Comparison of ENCODE assay signal across 25 cellular contexts in genomic region chr11:94809251-94809650, GRCh38. TPM values are rescaled to one million over a fixed set of nuclear protein-coding genes. Genes with fewer than 3 reads are reported as not detected.
DNase-seq lines count a peak whose midpoint lies in the region; ATAC-seq, FAIRE-seq and TF ChIP-seq lines count a peak whose summit lies in the region.
"Had no signal": no experiment of that assay in that cellular context is flagged by ENCODE, and none has a peak within 500 bp of the region (broad histone marks: within the 10 kb centered on the region; RNA-seq: fewer than 3 reads in every experiment).

No MANE protein-coding gene starts in this region.

- no peak overlapping the region for H3K18ac ChIP-seq in mesenchymal stem cell (ENCODE audit: low read depth in 1 of 2, low read length in 2 of 2)

- in situ Hi-C loops in HepG2 (cut with HindIII; ENCODE audit: extremely low pct_ligation_motif_present, low pct_unique_long_range_greater_than_20kb) (no loop called here), brain microvascular endothelial cell (cut with HindIII; ENCODE audit: low pct_ligation_motif_present, low sequenced_read_pairs) (no loop called here)

- FAIRE-seq in HepG2 (lab: Jason Lieb, UNC): no peak
- FAIRE-seq: endometrium had no signal

- no peak for TF ChIP-seq RAD21 in HepG2 (CRISPR knock-in tag; IDR thresholded peaks at IDR 0.05)

- no peak for DNase-seq in HepG2 (ENCODE audit: low spot score)
- no peak for DNase-seq in right lobe of liver
- peak; percentile 70 for DNase-seq in brain microvascular endothelial cell
- peak; percentile 89 for DNase-seq in mesenchymal stem cell
- no peak for DNase-seq in activated CD4-positive, alpha-beta T cell treated with anti-CD3 and anti-CD28 coated beads, Interleukin-2, amount 10 ng/mL, durations not matched to agents 7 days and 5 days
- DNase-seq in naive thymus-derived CD8-positive, alpha-beta T cell: no peak
- DNase-seq: activated B cell treated with CpG ODN at 0.5 μM for 24 hours; activated CD4-positive, alpha-beta memory T cell treated with anti-CD3 and anti-CD28 coated beads for 36 hours; activated effector memory CD4-positive, alpha-beta T cell treated with anti-CD3 and anti-CD28 coated beads, Interleukin-2, amount 50 U/mL, for 16 hours; activated naive CD8-positive, alpha-beta T cell treated with anti-CD3 and anti-CD28 coated beads, Interleukin-2, amount 50 U/mL, for 24 hours; Calu3; H9; KBM-7; MM.1S; NCI-H1436 treated with DMSO at 0.1 percent for 48 hours; NCI-H82; stimulated activated CD4-positive, alpha-beta T cell treated with anti-CD3 and anti-CD28 coated beads, Interleukin-12 subunit alpha, Interleukin-12 subunit beta, amount 100 ng/mL, for 4 hours; stimulated activated CD4-positive, alpha-beta T cell treated with anti-CD3 and anti-CD28 coated beads, Interleukin-4, amount 100 ng/mL, for 4 hours; stimulated activated naive CD8-positive, alpha-beta T cell treated with anti-CD3 and anti-CD28 coated beads, Interleukin-15, Interleukin-2, amounts not matched to agents 100 U/mL and 50 U/mL, for 24 hours; T-helper 9 cell had no signal

- peak overlapping the region; percentile 66 for H4K8ac ChIP-seq in mesenchymal stem cell (ENCODE audit: low read length)

- no peak overlapping the region for H2BK15ac ChIP-seq in mesenchymal stem cell (ENCODE audit: low read depth, poor library complexity, severe bottlenecking)

- no peak overlapping the region for H3K23ac ChIP-seq in mesenchymal stem cell (ENCODE audit: low read length in 2 of 2)

- H2AK5ac ChIP-seq in mesenchymal stem cell (ENCODE audit: low read length, severe bottlenecking): no peak overlapping the region

- H2AFZ ChIP-seq in HepG2 (ENCODE audit: low read length): no peak overlapping the region
- no peak overlapping the region for H2AFZ ChIP-seq in mesenchymal stem cell (ENCODE audit: low read depth, low read length)

- no peak overlapping the region for H3K4me3 Mint-ChIP-seq in activated CD4-positive, alpha-beta T cell treated with anti-CD3 and anti-CD28 coated beads, Interleukin-2, amount 10 ng/mL, durations not matched to agents 7 days and 5 days
- no peak overlapping the region for H3K4me3 Mint-ChIP-seq in naive thymus-derived CD8-positive, alpha-beta T cell
- H3K4me3 Mint-ChIP-seq: activated B cell treated with CpG ODN at 0.5 μM for 24 hours; activated CD4-positive, alpha-beta memory T cell treated with anti-CD3 and anti-CD28 coated beads for 36 hours; activated naive CD8-positive, alpha-beta T cell treated with anti-CD3 and anti-CD28 coated beads, Interleukin-2, amount 50 U/mL, for 24 hours; H9 had no signal

- TF ChIP-seq POLR2A in HepG2 (IDR thresholded peaks at IDR 0.05; ENCODE audit: insufficient read depth in 1 of 2, low read depth in 2 of 2, low read length in 2 of 2) (no peak), right lobe of liver (IDR thresholded peaks at IDR 0.05) (no peak)

- no peak overlapping the region for H4K91ac ChIP-seq in mesenchymal stem cell (ENCODE audit: low read length)

- H3K14ac ChIP-seq in mesenchymal stem cell (ENCODE audit: low read length in 2 of 2): peak overlapping the region in 1 of 2 experiments; percentile 2

- H3K4me1 Mint-ChIP-seq in activated CD4-positive, alpha-beta T cell treated with anti-CD3 and anti-CD28 coated beads, Interleukin-2, amount 10 ng/mL, durations not matched to agents 7 days and 5 days: no peaks in the 10 kb centered on the region
- H3K4me1 Mint-ChIP-seq in naive thymus-derived CD8-positive, alpha-beta T cell: no peaks in the 10 kb centered on the region
- H3K4me1 Mint-ChIP-seq: activated B cell treated with CpG ODN at 0.5 μM for 24 hours; activated naive CD8-positive, alpha-beta T cell treated with anti-CD3 and anti-CD28 coated beads, Interleukin-2, amount 50 U/mL, for 24 hours had no signal

- peak overlapping the region in 1 of 2 experiments; percentile 4 for H2BK12ac ChIP-seq in mesenchymal stem cell (ENCODE audit: low read length in 2 of 2)

- no peaks in the 10 kb centered on the region for H3K79me2 ChIP-seq in HepG2 (ENCODE audit: insufficient read depth, low read length)

- no peak overlapping the region for H3K4me3 ChIP-seq in HepG2 (replicated peaks in 1 of 3; ENCODE audit: insufficient read depth in 1 of 3, low read depth in 2 of 3, low read length in 3 of 3)
- no peak overlapping the region for H3K4me3 ChIP-seq in right lobe of liver
- no peak overlapping the region for H3K4me3 ChIP-seq in brain microvascular endothelial cell (ENCODE audit: low read depth, low read length)
- no peak overlapping the region for H3K4me3 ChIP-seq in mesenchymal stem cell (ENCODE audit: insufficient read depth in 1 of 2, low read depth in 1 of 2, low read length in 2 of 2)
- H3K4me3 ChIP-seq: BLaER1, breast epithelium had no signal

- ATAC-seq in HepG2 (peak; percentile 56), right lobe of liver (no peak), GM18909 (IDR thresholded peaks at IDR 0.05; ENCODE audit: poor library complexity, unreplicated experiment) (no peak), HG02938 (IDR thresholded peaks at IDR 0.05; ENCODE audit: unreplicated experiment) (no peak)
- no peak for ATAC-seq in naive thymus-derived CD8-positive, alpha-beta T cell
- ATAC-seq: activated naive CD8-positive, alpha-beta T cell treated with anti-CD3 and anti-CD28 coated beads, Interleukin-2, amount 50 U/mL, for 24 hours; stimulated activated naive CD8-positive, alpha-beta T cell treated with anti-CD3 and anti-CD28 coated beads, Interleukin-15, Interleukin-2, amounts not matched to agents 100 U/mL and 50 U/mL, for 24 hours had no signal

- CTCF ChIA-PET in HepG2 (lab: Yijun Ruan, JAX; ENCODE audit: low intra/inter-chr PET ratio, low total read pairs): no interaction called here
- CTCF ChIA-PET in activated CD4-positive, alpha-beta T cell treated with anti-CD3 and anti-CD28 coated beads, Interleukin-2, amount 10 ng/mL, durations not matched to agents 7 days and 5 days (lab: Charles Lee): no interaction called here

- no peaks in the 10 kb centered on the region for H3K36me3 Mint-ChIP-seq in activated CD4-positive, alpha-beta T cell treated with anti-CD3 and anti-CD28 coated beads, Interleukin-2, amount 10 ng/mL, durations not matched to agents 7 days and 5 days (ENCODE audit: low read depth)
- H3K36me3 Mint-ChIP-seq in naive thymus-derived CD8-positive, alpha-beta T cell: no peaks in the 10 kb centered on the region
- H3K36me3 Mint-ChIP-seq: activated CD4-positive, alpha-beta memory T cell treated with anti-CD3 and anti-CD28 coated beads for 36 hours had no signal

- H3K79me1 ChIP-seq in mesenchymal stem cell (replicated peaks; ENCODE audit: low read length, poor library complexity, severe bottlenecking): peaks cover 7% of the 10 kb centered on the region

- no peak overlapping the region for H3K27ac Mint-ChIP-seq in activated CD4-positive, alpha-beta T cell treated with anti-CD3 and anti-CD28 coated beads, Interleukin-2, amount 10 ng/mL, durations not matched to agents 7 days and 5 days
- H3K27ac Mint-ChIP-seq in naive thymus-derived CD8-positive, alpha-beta T cell: no peak overlapping the region
- H3K27ac Mint-ChIP-seq: activated B cell treated with CpG ODN at 0.5 μM for 24 hours; activated CD4-positive, alpha-beta memory T cell treated with anti-CD3 and anti-CD28 coated beads for 36 hours; activated naive CD8-positive, alpha-beta T cell treated with anti-CD3 and anti-CD28 coated beads, Interleukin-2, amount 50 U/mL, for 24 hours; H9 had no signal

- H3K9me3 ChIP-seq in HepG2 (ENCODE audit: low read length): peaks cover 4% of the 10 kb centered on the region
- no peaks in the 10 kb centered on the region for H3K9me3 ChIP-seq in right lobe of liver
- H3K9me3 ChIP-seq in mesenchymal stem cell (ENCODE audit: control insufficient read depth, low read length): no peaks in the 10 kb centered on the region
- H3K9me3 ChIP-seq: breast epithelium had no signal

- TF ChIP-seq CTCF in HepG2 (CRISPR knock-in tag; IDR thresholded peaks at IDR 0.05) (no peak), right lobe of liver (IDR thresholded peaks at IDR 0.05) (no peak), brain microvascular endothelial cell (IDR thresholded peaks at IDR 0.05; ENCODE audit: low read depth, low read length, missing control alignments) (no peak)

- POLR2A ChIA-PET in HepG2 (lab: Yijun Ruan, JAX): no interaction called here
- POLR2A ChIA-PET in activated CD4-positive, alpha-beta T cell treated with anti-CD3 and anti-CD28 coated beads, Interleukin-2, amount 10 ng/mL, durations not matched to agents 7 days and 5 days (lab: Charles Lee): no interaction called here
- POLR2A ChIA-PET in naive thymus-derived CD8-positive, alpha-beta T cell (lab: Charles Lee): no interaction called here

- TF ChIP-seq EP300 in HepG2 (IDR thresholded peaks at IDR 0.05; ENCODE audit: low read depth in 2 of 2, low read length in 2 of 2): no peak
- TF ChIP-seq EP300 in HepG2 (CRISPR knock-in tag; IDR thresholded peaks at IDR 0.05; ENCODE audit: borderline replicate concordance): no peak

- H3K27me3 ChIP-seq in HepG2 (ENCODE audit: control insufficient read depth in 1 of 2, insufficient read depth in 2 of 2, low read length in 2 of 2) (no peaks in the 10 kb centered on the region), right lobe of liver (no peaks in the 10 kb centered on the region), brain microvascular endothelial cell (replicated peaks) (no peaks in the 10 kb centered on the region), mesenchymal stem cell (ENCODE audit: control insufficient read depth in 1 of 2, insufficient read depth in 1 of 2, low read length in 2 of 2) (no peaks in the 10 kb centered on the region)
- H3K27me3 ChIP-seq: BLaER1, breast epithelium had no signal

- 62% methylated on average over 2 of the region's 5 CpGs for WGBS in HepG2 (ENCODE audit: low lambda C conversion rate)
- WGBS in right lobe of liver (ENCODE audit: insufficient coverage, low coverage, low lambda C conversion rate, missing lambda C conversion rate): 78% methylated on average over 4 of the region's 5 CpGs
- 73% methylated on average over 3 of the region's 5 CpGs for WGBS in mesenchymal stem cell

- H2BK120ac ChIP-seq in mesenchymal stem cell (ENCODE audit: low read depth, low read length): no peak overlapping the region

- H3K4me1 ChIP-seq in HepG2 (ENCODE audit: insufficient read depth, low read length) (no peaks in the 10 kb centered on the region), right lobe of liver (peaks cover 0 to 31% (median 3%) of the 10 kb centered on the region in 4 donors), mesenchymal stem cell (ENCODE audit: control insufficient read depth, insufficient read depth, low read depth, low read length) (peaks cover 15% of the 10 kb centered on the region)
- H3K4me1 ChIP-seq: BLaER1, breast epithelium had no signal

- BruUV-seq in HepG2 (replicated peaks; lab: Mats Ljungman, UMichigan): no TSS peak

- H3K27me3 Mint-ChIP-seq in activated CD4-positive, alpha-beta T cell treated with anti-CD3 and anti-CD28 coated beads, Interleukin-2, amount 10 ng/mL, durations not matched to agents 7 days and 5 days: peaks cover 4% of the 10 kb centered on the region
- H3K27me3 Mint-ChIP-seq in naive thymus-derived CD8-positive, alpha-beta T cell: peaks cover 0 to 4% (median under 1%) of the 10 kb centered on the region in 5 donors
- H3K27me3 Mint-ChIP-seq: activated B cell treated with CpG ODN at 0.5 μM for 24 hours; activated naive CD8-positive, alpha-beta T cell treated with anti-CD3 and anti-CD28 coated beads, Interleukin-2, amount 50 U/mL, for 24 hours had no signal

- H3K4me2 ChIP-seq in HepG2 (ENCODE audit: low read depth, low read length) (no peak overlapping the region), mesenchymal stem cell (ENCODE audit: low read length, poor library complexity, severe bottlenecking) (no peak overlapping the region)
- H3K4me2 ChIP-seq: BLaER1 had no signal

- H4K20me1 ChIP-seq in HepG2 (ENCODE audit: insufficient read depth, low read length): no peaks in the 10 kb centered on the region

- H3K9ac ChIP-seq in HepG2 (ENCODE audit: insufficient read depth, low read depth, low read length) (no peak overlapping the region), mesenchymal stem cell (ENCODE audit: low read length) (no peak overlapping the region)
- H3K9ac ChIP-seq: BLaER1 had no signal

- H3K36me3 ChIP-seq in HepG2 (replicated peaks in 1 of 2; ENCODE audit: control insufficient read depth in 1 of 2, insufficient read depth in 2 of 2, low read length in 2 of 2) (no peaks in the 10 kb centered on the region), right lobe of liver (peaks cover 0 to 5% (median 0%) of the 10 kb centered on the region in 4 donors), brain microvascular endothelial cell (replicated peaks) (peaks cover 22% of the 10 kb centered on the region), mesenchymal stem cell (ENCODE audit: control insufficient read depth in 1 of 2, insufficient read depth in 2 of 2, low read depth in 1 of 2, low read length in 2 of 2) (peaks cover 14 to 43% of the 10 kb centered on the region in 2 experiments)
- H3K36me3 ChIP-seq: breast epithelium had no signal

- intact Hi-C loops in HepG2 (cut with micrococcal nuclease; ENCODE audit: unreplicated experiment): no loop called here
- intact Hi-C loops in right lobe of liver (cut with DNase I): loop anchor here in 1 of 2 donors (10.0 kb wide), 1 partner anchor 56 kb away; no protein-coding TSS in a partner anchor

- peaks cover 3% of the 10 kb centered on the region for H3K9me3 Mint-ChIP-seq in activated CD4-positive, alpha-beta T cell treated with anti-CD3 and anti-CD28 coated beads, Interleukin-2, amount 10 ng/mL, durations not matched to agents 7 days and 5 days
- H3K9me3 Mint-ChIP-seq in naive thymus-derived CD8-positive, alpha-beta T cell: no peaks in the 10 kb centered on the region
- H3K9me3 Mint-ChIP-seq: activated B cell treated with CpG ODN at 0.5 μM for 24 hours; activated CD4-positive, alpha-beta memory T cell treated with anti-CD3 and anti-CD28 coated beads for 36 hours; activated naive CD8-positive, alpha-beta T cell treated with anti-CD3 and anti-CD28 coated beads, Interleukin-2, amount 50 U/mL, for 24 hours had no signal

- no peak overlapping the region for H2BK5ac ChIP-seq in mesenchymal stem cell (ENCODE audit: low read depth, low read length, poor library complexity, severe bottlenecking)

- H3K4ac ChIP-seq in mesenchymal stem cell (ENCODE audit: low read depth in 1 of 2, low read length in 2 of 2): no peak overlapping the region

- no peak overlapping the region for H3K27ac ChIP-seq in HepG2 (ENCODE audit: extremely low read length, insufficient read depth, low read length)
- no peak overlapping the region for H3K27ac ChIP-seq in right lobe of liver
- H3K27ac ChIP-seq in brain microvascular endothelial cell: peak overlapping the region; percentile 37
- H3K27ac ChIP-seq in mesenchymal stem cell (ENCODE audit: low read length, poor library complexity, severe bottlenecking): peak overlapping the region; percentile 1
- H3K27ac ChIP-seq: BLaER1, breast epithelium had no signal

RNA-seq across cellular contexts. Expression of gene AMOTL1, which starts 41.1 kb away (rescaled TPM):
- total RNA-seq in HepG2 (2016; rRNA removed; fragmentation: Illumina TruSeq; extraction: Trizol): 0.20 and 0.24 TPM in 2 replicates
- under 0.01 TPM in 2 replicates for total RNA-seq in HepG2 (2016; cell fraction: cytosol; rRNA removed; fragmentation: Illumina TruSeq; extraction: Trizol; ENCODE audit: low read depth)
- total RNA-seq in HepG2 (2016; cell fraction: insoluble cytoplasmic fraction; rRNA removed; fragmentation: Illumina TruSeq; extraction: Trizol): 0.07 and 0.19 TPM in 2 replicates
- 0.03 TPM in 2 replicates for total RNA-seq in HepG2 (2016; cell fraction: membrane; rRNA removed; fragmentation: Illumina TruSeq; extraction: Trizol)
- 0.06 and 0.22 TPM in 2 replicates for total RNA-seq in HepG2 (2016; cell fraction: nucleus; rRNA removed; fragmentation: Illumina TruSeq; extraction: Trizol)
- polyA plus RNA-seq in HepG2 (2011; rRNA removed): 0.01 and 0.03 TPM in 2 replicates
- 0.03 and 0.06 TPM in 2 replicates for polyA plus RNA-seq in HepG2 (2011; cell fraction: cytosol; rRNA removed)
- polyA plus RNA-seq in HepG2 (2011; cell fraction: nucleus; rRNA removed): 0.05 TPM in 2 replicates
- 0.03 TPM in 2 replicates for polyA plus RNA-seq in HepG2 (2012)
- not detected in 2 replicates for polyA plus RNA-seq in HepG2 (2016; cell fraction: cytosol; fragmentation: Illumina TruSeq; extraction: Trizol; ENCODE audit: low read depth)
- polyA plus RNA-seq in HepG2 (2016; cell fraction: insoluble cytoplasmic fraction; fragmentation: Illumina TruSeq; extraction: Trizol; ENCODE audit: low read depth): 0.04 and 0.26 TPM in 2 replicates
- 0.02 TPM in 2 replicates for polyA plus RNA-seq in HepG2 (2016; cell fraction: membrane; fragmentation: Illumina TruSeq; extraction: Trizol; ENCODE audit: low read depth)
- polyA plus RNA-seq in HepG2 (2016; cell fraction: nucleus; fragmentation: Illumina TruSeq; extraction: Trizol; ENCODE audit: insufficient read depth, low read depth): 0.05 and 0.31 TPM in 2 replicates
- polyA minus RNA-seq in HepG2 (2011; rRNA and poly(A)+ RNA removed; ENCODE audit: low replicate concordance): 0.10 and 17.0 TPM in 2 replicates
- polyA minus RNA-seq in HepG2 (2011; cell fraction: cytosol; rRNA and poly(A)+ RNA removed): 0.10 and 0.53 TPM in 2 replicates
- 0.12 and 0.26 TPM in 2 replicates for polyA minus RNA-seq in HepG2 (2011; cell fraction: nucleus; rRNA and poly(A)+ RNA removed)
- total RNA-seq in right lobe of liver: 10 to 100 TPM in 4 of 6 experiments, 1 to 10 TPM in 2; 7.4 to 43.8 (median 17.3) TPM
- polyA plus RNA-seq in mesenchymal stem cell (2013, experiment 1 of 2): 20.5 TPM
- polyA plus RNA-seq in mesenchymal stem cell (2013, experiment 2 of 2): 19.9 TPM
- total RNA-seq in activated CD4-positive, alpha-beta T cell treated with anti-CD3 and anti-CD28 coated beads, Interleukin-2, amount 10 ng/mL, durations not matched to agents 7 days and 5 days: 1 to 10 TPM; 3.1 to 4.0 TPM
- total RNA-seq in naive thymus-derived CD8-positive, alpha-beta T cell: under 1 TPM; 0.03 to 0.08 TPM
- under 1 TPM in 2 of 3 donors, not detected in 1; 0.07 to 0.10 TPM for polyA plus RNA-seq in naive thymus-derived CD8-positive, alpha-beta T cell

Comparison
In these comparisons a context has a peak if more than half of its experiments do, and no peak if none do; other contexts are left out.
1. DNase-seq: peak in brain microvascular endothelial cell (single experiment) and mesenchymal stem cell (single experiment); none in HepG2 (single experiment), right lobe of liver (0 of 3), activated CD4-positive, alpha-beta T cell treated with anti-CD3 and anti-CD28 coated beads, Interleukin-2, amount 10 ng/mL, durations not matched to agents 7 days and 5 days (single experiment) and naive thymus-derived CD8-positive, alpha-beta T cell (0 of 10).
2. H3K27ac ChIP-seq: peak in brain microvascular endothelial cell (single experiment) and mesenchymal stem cell (single experiment); none in HepG2 (single experiment) and right lobe of liver (0 of 3).